8 cellular contexts compared by ENCODE assay signal in genomic region chr17:62454111-62454510, GRCh38. TPM values are rescaled to one million over a fixed set of nuclear protein-coding genes. Genes with fewer than 3 reads are reported as not detected.
A peak's percentile ranks its signal among the peaks of the same experiment; 100 is the strongest.
DNase-seq lines count a peak whose midpoint lies in the region; ATAC-seq and TF ChIP-seq lines count a peak whose summit lies in the region.
"Not testable (repeated sequence)": the region's sequence is repeated elsewhere in the genome, so short reads cannot be mapped to it uniquely, and the experiment has no call there.

No MANE protein-coding gene starts in this region.

- H3K27ac ChIP-seq in DOHH2 (ENCODE audit: low read depth, low read length) = peak overlapping the region; percentile 100

- H3K36me3 ChIP-seq in DOHH2 (ENCODE audit: control insufficient read depth, low read length) = not testable (repeated sequence)

- H3K4me3 ChIP-seq in DOHH2 (ENCODE audit: low read length) = peak overlapping the region; percentile 68

- H3K4me3 Mint-ChIP-seq in IgD-negative memory B cell = peak overlapping the region; percentile 42 to 84 (median 68)
- peak overlapping the region; percentile 61 for H3K4me3 Mint-ChIP-seq in central memory CD8-positive, alpha-beta T cell
- peak overlapping the region; percentile 25 for H3K4me3 Mint-ChIP-seq in stimulated activated memory B cell treated with anti-CD40 and anti-IgM and Interleukin-4, amounts not matched to agents 10 μg/mL and 1 μg/mL and 100 μg/mL, for 72 hours

- not testable (repeated sequence) for H3K9me3 ChIP-seq in DOHH2 (ENCODE audit: control insufficient read depth, insufficient read depth, low read length)

- H3K27ac Mint-ChIP-seq in IgD-negative memory B cell = peak overlapping the region; percentile 67 to 92 (median 79)
- H3K27ac Mint-ChIP-seq in central memory CD8-positive, alpha-beta T cell (ENCODE audit: low read depth) = peak overlapping the region; percentile 17
- peak overlapping the region; percentile 89 for H3K27ac Mint-ChIP-seq in stimulated activated memory B cell treated with anti-CD40 and anti-IgM and Interleukin-4, amounts not matched to agents 10 μg/mL and 1 μg/mL and 100 μg/mL, for 72 hours

- H3K9me2 ChIP-seq in DOHH2 (replicated peaks; ENCODE audit: control insufficient read depth, low read length) = not testable (repeated sequence)

- H3F3A ChIP-seq in DOHH2 (ENCODE audit: control insufficient read depth, insufficient read depth) = peaks cover 32% of the 10 kb centered on the region

- H3K79me2 ChIP-seq in DOHH2 (ENCODE audit: control insufficient read depth, low read length) = not testable (repeated sequence)

- ATAC-seq in GM18867 (IDR thresholded peaks at IDR 0.05; ENCODE audit: unreplicated experiment) = peak; percentile 45
- ATAC-seq in GM19467 (IDR thresholded peaks at IDR 0.05; ENCODE audit: unreplicated experiment) = peak; percentile 38
- ATAC-seq in HG02588 (IDR thresholded peaks at IDR 0.05; ENCODE audit: unreplicated experiment) = peak; percentile 41
- peak; percentile 56 for ATAC-seq in HG03064 (IDR thresholded peaks at IDR 0.05; ENCODE audit: low read depth, unreplicated experiment)
- ATAC-seq in central memory CD8-positive, alpha-beta T cell (replicated peaks; ENCODE audit: extremely low read depth, poor library complexity, severe bottlenecking) = not testable (repeated sequence)
- ATAC-seq in stimulated activated memory B cell treated with anti-CD40 and anti-IgM and Interleukin-4, amounts not matched to agents 10 μg/mL and 1 μg/mL and 100 μg/mL, for 72 hours = peak; percentile 69

- H3K27me3 ChIP-seq in DOHH2 (ENCODE audit: control insufficient read depth, low read length) = not testable (repeated sequence)

- peaks cover 24 to 33% (median 29%) of the 10 kb centered on the region in 3 donors for H3K4me1 Mint-ChIP-seq in IgD-negative memory B cell
- peaks cover 13% of the 10 kb centered on the region for H3K4me1 Mint-ChIP-seq in central memory CD8-positive, alpha-beta T cell
- H3K4me1 Mint-ChIP-seq in stimulated activated memory B cell treated with anti-CD40 and anti-IgM and Interleukin-4, amounts not matched to agents 10 μg/mL and 1 μg/mL and 100 μg/mL, for 72 hours = peaks cover 50% of the 10 kb centered on the region

- not testable (repeated sequence) for H3K36me3 Mint-ChIP-seq in IgD-negative memory B cell; stimulated activated memory B cell treated with anti-CD40 and anti-IgM and Interleukin-4, amounts not matched to agents 10 μg/mL and 1 μg/mL and 100 μg/mL, for 72 hours
- H3K36me3 Mint-ChIP-seq in central memory CD8-positive, alpha-beta T cell (ENCODE audit: insufficient read depth) = peaks cover 11% of the 10 kb centered on the region

- TF ChIP-seq CTCF in DOHH2 (IDR thresholded peaks at IDR 0.05; ENCODE audit: low read depth, low read length, poor library complexity, severe bottlenecking) = not testable (repeated sequence)

- H4K20me1 ChIP-seq in DOHH2 (ENCODE audit: control insufficient read depth, insufficient read depth, low read depth, low read length) = not testable (repeated sequence)

- peak overlapping the region; percentile 90 for H3K4me2 ChIP-seq in DOHH2 (ENCODE audit: low read length)

- not testable (repeated sequence) for H3K9me3 Mint-ChIP-seq in IgD-negative memory B cell; central memory CD8-positive, alpha-beta T cell; stimulated activated memory B cell treated with anti-CD40 and anti-IgM and Interleukin-4, amounts not matched to agents 10 μg/mL and 1 μg/mL and 100 μg/mL, for 72 hours

- not testable (repeated sequence) for H3K27me3 Mint-ChIP-seq in IgD-negative memory B cell; central memory CD8-positive, alpha-beta T cell; stimulated activated memory B cell treated with anti-CD40 and anti-IgM and Interleukin-4, amounts not matched to agents 10 μg/mL and 1 μg/mL and 100 μg/mL, for 72 hours

- not testable (repeated sequence) for DNase-seq in central memory CD8-positive, alpha-beta T cell (ENCODE audit: low spot score in 2 of 2)

- H3K4me1 ChIP-seq in DOHH2 (ENCODE audit: control insufficient read depth, low read length) = peaks cover 76% of the 10 kb centered on the region

RNA-seq across cellular contexts. Expression of gene TLK2, which starts 24.5 kb away (rescaled TPM):
- polyA plus RNA-seq in IgD-negative memory B cell = 12.1 TPM

RNA-seq across cellular contexts. Expression of gene METTL2A, which starts 30.4 kb away (rescaled TPM):
- 18.4 TPM for polyA plus RNA-seq in IgD-negative memory B cell

Comparison
In these comparisons a context has a peak if more than half of its experiments do, and no peak if none do; other contexts are left out.
1. H3K27ac Mint-ChIP-seq: peak in every context shown above with its lines; median percentile 89 in stimulated activated memory B cell treated with anti-CD40 and anti-IgM and Interleukin-4, amounts not matched to agents 10 μg/mL and 1 μg/mL and 100 μg/mL, for 72 hours; 79 in IgD-negative memory B cell; 17 in central memory CD8-positive, alpha-beta T cell.